ENCODE assay signal across 22 cellular contexts in the genomic region with DNA sequence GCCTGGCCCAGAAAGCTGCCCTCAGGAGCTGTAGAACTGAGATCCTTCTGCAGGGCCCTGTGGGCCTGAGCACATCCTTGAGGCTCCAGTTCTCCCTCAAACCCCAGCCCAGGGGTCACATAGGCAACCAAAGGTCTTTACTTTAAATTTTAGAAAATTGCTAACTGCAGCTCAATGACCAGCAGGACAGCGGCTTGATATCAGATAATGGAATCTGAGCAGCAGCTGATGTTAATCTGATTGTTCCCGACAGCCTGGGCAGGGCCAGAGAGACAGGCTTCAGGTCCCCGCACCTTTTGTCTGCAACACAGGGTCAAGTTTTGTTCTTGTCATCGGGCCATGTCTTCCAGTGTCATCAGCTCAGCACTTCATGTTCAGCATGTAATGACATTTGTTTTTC.
DNase-seq lines count a peak whose midpoint lies in the region; ATAC-seq, FAIRE-seq and TF ChIP-seq lines count a peak whose summit lies in the region.
"Had no signal": no experiment of that assay in that cellular context is flagged by ENCODE, and none has a peak within 500 bp of the region (broad histone marks: within the 10 kb centered on the region; RNA-seq: fewer than 3 reads in every experiment).

No MANE protein-coding gene starts in this region.

- TF ChIP-seq CTCF in heart left ventricle (IDR thresholded peaks at IDR 0.05) (no peak), brain (conservative IDR thresholded peaks at IDR 0.05) (no peak)

- peaks cover 3% of the 10 kb centered on the region for H3K36me3 Mint-ChIP-seq in brain
- H3K36me3 Mint-ChIP-seq: CD4-positive, alpha-beta memory T cell had no signal

- no peaks in the 10 kb centered on the region for H3K36me3 ChIP-seq in heart left ventricle
- H3K36me3 ChIP-seq: BLaER1 had no signal

- H3K27ac Mint-ChIP-seq in brain: peak overlapping the region in 3 of 5 experiments; percentile 53 to 94 (median 80)
- H3K27ac Mint-ChIP-seq: CD14-positive monocyte; CD4-positive, alpha-beta memory T cell; HFFc6 had no signal

- peak overlapping the region in 1 of 5 experiments; percentile 36 for H3K4me3 Mint-ChIP-seq in brain
- H3K4me3 Mint-ChIP-seq: CD14-positive monocyte, HFFc6 had no signal

- peak; percentile 29 for DNase-seq in cardiac septum (ENCODE audit: low spot score)
- no peak for DNase-seq in heart left ventricle
- DNase-seq in posterior vena cava (ENCODE audit: low spot score): peak; percentile 40
- DNase-seq in urothelium cell line (ENCODE audit: low spot score): no peak
- DNase-seq in Ammon's horn (ENCODE audit: low spot score): no peak
- DNase-seq: ACHN; AML-193; CD4-positive, alpha-beta memory T cell; DMS153; DMS79; GDM1; GM23248; HCEC 1CT; HFFc6 had no signal

- no peak for FAIRE-seq in urothelium cell line (lab: Jason Lieb, UNC)
- FAIRE-seq: A204.1, GM12892, GM18507, H54 had no signal

- no peak for TF ChIP-seq POLR2A in heart left ventricle (IDR thresholded peaks at IDR 0.05)

- H3K9me3 Mint-ChIP-seq in brain: peaks cover 9 to 29% (median 18%) of the 10 kb centered on the region in 5 experiments

- H3K27me3 ChIP-seq in heart left ventricle: peaks cover 11 to 44% (median 16%) of the 10 kb centered on the region in 9 donors

- peaks cover 0 to 9% (median 0%) of the 10 kb centered on the region in 12 donors for H3K9me3 ChIP-seq in heart left ventricle

- WGBS in heart left ventricle, 4 donors: 76 to 86% (median 84%) methylated on average over 4 of the region's 4 CpGs

- H3K4me3 ChIP-seq in heart left ventricle: no peak overlapping the region
- H3K4me3 ChIP-seq: BLaER1, GM23248 had no signal

- peaks cover 21% of the 10 kb centered on the region for H3K4me1 Mint-ChIP-seq in brain

- peaks cover 0 to 14% (median 7%) of the 10 kb centered on the region in 12 donors for H3K4me1 ChIP-seq in heart left ventricle
- H3K4me1 ChIP-seq: BLaER1 had no signal

- H3K27ac ChIP-seq in heart left ventricle: no peak overlapping the region
- H3K27ac ChIP-seq: BLaER1, GM23248, HL-60 had no signal

- ATAC-seq in heart left ventricle: no peak

- intact Hi-C loops in cardiac septum (cut with DNase I): no loop called here
- intact Hi-C loops in heart left ventricle (cut with DNase I): loop anchor here in 2 of 10 donors (5.0 to 10.0 kb wide), 2 partner anchors 435 to 853 kb away; no protein-coding TSS in a partner anchor
- intact Hi-C loops in posterior vena cava (cut with DNase I): no loop called here

- peaks cover 4% of the 10 kb centered on the region for H3K27me3 Mint-ChIP-seq in brain

Comparison
In these comparisons a context has a peak if more than half of its experiments do, and no peak if none do; other contexts are left out.
1. DNase-seq: peak in cardiac septum (single experiment) and posterior vena cava (single experiment); none in heart left ventricle (0 of 5), urothelium cell line (single experiment) and Ammon's horn (single experiment).